In the genomic region with DNA sequence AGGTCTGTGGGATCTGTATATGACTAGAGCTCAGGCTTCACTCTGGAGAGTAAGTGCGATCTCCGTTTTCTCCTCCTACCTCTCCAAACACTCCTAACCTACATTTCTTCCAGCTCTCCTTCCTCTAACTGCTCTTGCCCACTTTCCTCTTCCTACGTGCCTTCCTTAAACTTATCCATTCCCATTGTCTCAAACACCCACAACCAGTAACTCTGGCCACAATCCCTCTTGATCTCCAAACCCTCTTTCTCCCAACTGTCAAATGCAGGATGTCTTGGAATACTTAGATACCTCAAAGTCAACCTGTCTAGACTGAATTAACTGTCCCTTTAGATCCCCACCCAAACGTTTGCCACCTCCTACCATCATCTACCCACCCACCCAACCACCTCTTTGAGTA, we compare ENCODE assay signal across 30 cellular contexts.
"Had no signal": no experiment of that assay in that cellular context is flagged by ENCODE, and none has a peak within 500 bp of the region (broad histone marks: within the 10 kb centered on the region; RNA-seq: fewer than 3 reads in every experiment).

No MANE protein-coding gene starts in this region.

- H3K36me3 ChIP-seq: adrenal gland, ascending aorta, brain microvascular endothelial cell, breast epithelium, cardiac muscle cell had no signal

- H3K9me3 ChIP-seq: adrenal gland, ascending aorta, body of pancreas, breast epithelium had no signal

- H3K4me3 ChIP-seq: adrenal gland, ascending aorta, body of pancreas, breast epithelium, cardiac muscle cell had no signal

- H3K4me1 ChIP-seq: adrenal gland, ascending aorta, body of pancreas, breast epithelium had no signal

- H3K27me3 ChIP-seq: adrenal gland, ascending aorta, body of pancreas, brain microvascular endothelial cell, breast epithelium, cardiac muscle cell had no signal

- H3K27ac ChIP-seq: adrenal gland, ascending aorta, body of pancreas, brain microvascular endothelial cell, breast epithelium, cardiac muscle cell had no signal

- DNase-seq: activated effector memory CD4-positive, alpha-beta T cell treated with anti-CD3 and anti-CD28 coated beads, Interleukin-2, amount 50 U/mL, for 16 hours; activated effector memory CD4-positive, alpha-beta T cell treated with Interleukin-2 at 50 U/mL for 16 hours; activated gamma-delta T cell; activated gamma-delta T cell treated with Interleukin-2 at 50 U/mL for 16 hours; activated naive CD4-positive, alpha-beta T cell; activated naive CD4-positive, alpha-beta T cell treated with anti-CD3 and anti-CD28 coated beads for 36 hours; activated naive CD4-positive, alpha-beta T cell treated with anti-CD3 and anti-CD28 coated beads, Interleukin-2, amount 10 ng/mL, durations not matched to agents 7 days and 5 days; activated naive CD4-positive, alpha-beta T cell treated with anti-CD3 and anti-CD28 coated beads, Interleukin-2, amount 50 U/mL, for 16 hours; activated naive CD4-positive, alpha-beta T cell treated with Interleukin-2 at 50 U/mL for 16 hours; activated naive CD8-positive, alpha-beta T cell treated with anti-CD3 and anti-CD28 coated beads for 36 hours; activated naive CD8-positive, alpha-beta T cell treated with anti-CD3 and anti-CD28 coated beads, Interleukin-2, amount 10 ng/mL, durations not matched to agents 7 days and 5 days; activated naive CD8-positive, alpha-beta T cell treated with anti-CD3 and anti-CD28 coated beads, Interleukin-2, amount 50 U/mL, for 24 hours; activated T-cell treated with anti-CD3 and anti-CD28 coated beads, Interleukin-2, amount 50 U/mL, for 1 hour; activated T-cell treated with anti-CD3 and anti-CD28 coated beads, Interleukin-2, amount 50 U/mL, for 24 hours; activated T-cell treated with anti-CD3 and anti-CD28 coated beads, Interleukin-2, amount 50 U/mL, for 4 hours; activated T-cell treated with anti-CD3 and anti-CD28 coated beads, Interleukin-2, amount 50 U/mL, for 48 hours; activated T-cell treated with anti-CD3 and anti-CD28 coated beads, Interleukin-2, amount 50 U/mL, for 72 hours; adrenal gland; amniotic stem cell; amygdala; anterior cingulate cortex; aorta; body of pancreas; brain microvascular endothelial cell; caudate nucleus; central memory CD4-positive, alpha-beta T cell; cerebellar nuclear complex had no signal
